ENCODE assay signal across 17 cellular contexts in the genomic region with DNA sequence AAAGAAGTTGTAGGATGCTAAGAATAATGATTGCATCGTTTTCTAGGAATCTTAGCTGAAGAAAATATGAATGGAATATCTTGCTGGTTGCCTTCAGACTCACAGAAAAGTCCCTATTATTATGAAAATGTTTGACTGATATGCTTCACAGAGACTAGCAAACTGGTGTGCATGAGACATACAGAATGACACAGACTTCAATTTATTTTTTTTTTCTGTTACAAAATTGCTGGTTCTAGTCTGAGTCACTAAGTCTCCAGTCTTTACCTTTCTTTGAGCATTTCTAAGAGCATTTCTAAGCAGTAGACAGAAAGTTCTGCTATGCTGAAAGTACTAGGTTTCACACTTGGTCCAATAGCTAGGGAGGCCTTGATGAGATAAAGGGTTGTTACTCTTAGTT.
DNase-seq lines count a peak whose midpoint lies in the region; ATAC-seq and TF ChIP-seq lines count a peak whose summit lies in the region.
"Had no signal": no experiment of that assay in that cellular context is flagged by ENCODE, and none has a peak within 500 bp of the region (broad histone marks: within the 10 kb centered on the region; RNA-seq: fewer than 3 reads in every experiment).

No MANE protein-coding gene starts in this region.

- peak; percentile 7 for DNase-seq in AG08396 (ENCODE audit: low spot score)
- no peak for DNase-seq in activated naive CD8-positive, alpha-beta T cell treated with anti-CD3 and anti-CD28 coated beads for 36 hours
- peak; percentile 12 for DNase-seq in kidney glomerular epithelial cell (lab: John Stamatoyannopoulos, UW)
- no peak for DNase-seq in right lobe of liver
- no peak for DNase-seq in NCI-H524 treated with DMSO at 0.1 percent for 48 hours (lab: John Stamatoyannopoulos, UW)
- DNase-seq: activated CD4-positive, alpha-beta T cell treated with anti-CD3 and anti-CD28 coated beads, Interleukin-2, amount 10 ng/mL, durations not matched to agents 7 days and 5 days; cortex of kidney; erythroblast; NCI-H187; NCI-H446 treated with DMSO at 0.1 percent for 48 hours; stimulated activated CD4-positive, alpha-beta T cell treated with anti-CD3 and anti-CD28 coated beads, Interleukin-2, amount 100 ng/mL, for 24 hours had no signal

- no peak overlapping the region for H3K4me3 ChIP-seq in right lobe of liver
- H3K4me3 ChIP-seq: ascending aorta, right atrium auricular region, suprapubic skin had no signal

- peak; percentile 38 for ATAC-seq in HG02798 (IDR thresholded peaks at IDR 0.05; ENCODE audit: poor library complexity, unreplicated experiment)
- ATAC-seq in right lobe of liver = no peak
- ATAC-seq in GM18907 (IDR thresholded peaks at IDR 0.05; ENCODE audit: unreplicated experiment) = no peak
- ATAC-seq in GM19023 (IDR thresholded peaks at IDR 0.05; ENCODE audit: unreplicated experiment) = no peak

- no peaks in the 10 kb centered on the region for H3K27me3 ChIP-seq in right lobe of liver
- H3K27me3 ChIP-seq: ascending aorta, right atrium auricular region, suprapubic skin had no signal

- H3K36me3 Mint-ChIP-seq in activated naive CD8-positive, alpha-beta T cell treated with anti-CD3 and anti-CD28 coated beads for 36 hours = peaks cover 2% of the 10 kb centered on the region

- H3K4me3 Mint-ChIP-seq in activated naive CD8-positive, alpha-beta T cell treated with anti-CD3 and anti-CD28 coated beads for 36 hours = no peak overlapping the region
- H3K4me3 Mint-ChIP-seq: activated CD4-positive, alpha-beta T cell treated with anti-CD3 and anti-CD28 coated beads, Interleukin-2, amount 10 ng/mL, durations not matched to agents 7 days and 5 days had no signal

- H3K4me1 ChIP-seq in right lobe of liver = no peaks in the 10 kb centered on the region
- H3K4me1 ChIP-seq: ascending aorta had no signal

- 44% methylated on average over 1 of the region's 1 CpG for WGBS in right lobe of liver (ENCODE audit: insufficient coverage, low coverage, low lambda C conversion rate, missing lambda C conversion rate)

- TF ChIP-seq POLR2A in right lobe of liver (IDR thresholded peaks at IDR 0.05) = no peak

- peaks cover 3% of the 10 kb centered on the region for H3K27me3 Mint-ChIP-seq in activated naive CD8-positive, alpha-beta T cell treated with anti-CD3 and anti-CD28 coated beads for 36 hours
- H3K27me3 Mint-ChIP-seq: activated CD4-positive, alpha-beta T cell treated with anti-CD3 and anti-CD28 coated beads, Interleukin-2, amount 10 ng/mL, durations not matched to agents 7 days and 5 days had no signal

- peak overlapping the region; percentile 65 for H3K27ac Mint-ChIP-seq in activated naive CD8-positive, alpha-beta T cell treated with anti-CD3 and anti-CD28 coated beads for 36 hours
- H3K27ac Mint-ChIP-seq: activated CD4-positive, alpha-beta T cell treated with anti-CD3 and anti-CD28 coated beads, Interleukin-2, amount 10 ng/mL, durations not matched to agents 7 days and 5 days had no signal

- intact Hi-C loops in right lobe of liver (cut with DNase I) = no loop called here

- H3K4me1 Mint-ChIP-seq in activated naive CD8-positive, alpha-beta T cell treated with anti-CD3 and anti-CD28 coated beads for 36 hours = peaks cover 24% of the 10 kb centered on the region

- no peaks in the 10 kb centered on the region for H3K9me3 Mint-ChIP-seq in activated naive CD8-positive, alpha-beta T cell treated with anti-CD3 and anti-CD28 coated beads for 36 hours
- H3K9me3 Mint-ChIP-seq: activated CD4-positive, alpha-beta T cell treated with anti-CD3 and anti-CD28 coated beads, Interleukin-2, amount 10 ng/mL, durations not matched to agents 7 days and 5 days had no signal

- TF ChIP-seq CTCF in right lobe of liver (IDR thresholded peaks at IDR 0.05) = no peak

- H3K36me3 ChIP-seq in right lobe of liver = no peaks in the 10 kb centered on the region
- H3K36me3 ChIP-seq: ascending aorta, right atrium auricular region, suprapubic skin had no signal

- H3K9me3 ChIP-seq in right lobe of liver = no peaks in the 10 kb centered on the region
- H3K9me3 ChIP-seq: ascending aorta, right atrium auricular region, suprapubic skin had no signal

- H3K27ac ChIP-seq in right lobe of liver = no peak overlapping the region
- H3K27ac ChIP-seq: ascending aorta, right atrium auricular region, suprapubic skin had no signal

Comparison
In these comparisons a context has a peak if more than half of its experiments do, and no peak if none do; other contexts are left out.
1. DNase-seq: peak in AG08396 (single experiment) and kidney glomerular epithelial cell (single experiment); none in activated naive CD8-positive, alpha-beta T cell treated with anti-CD3 and anti-CD28 coated beads for 36 hours (single experiment), right lobe of liver (0 of 3) and NCI-H524 treated with DMSO at 0.1 percent for 48 hours (single experiment).